In genomic region chr19:55254625-55254977, GRCh38 we compare ENCODE assay signal across 10 cellular contexts. TPM values are rescaled to one million over a fixed set of nuclear protein-coding genes. Genes with fewer than 3 reads are reported as not detected.
DNase-seq lines count a peak whose midpoint lies in the region; ATAC-seq and TF ChIP-seq lines count a peak whose summit lies in the region.
"Had no signal": no experiment of that assay in that cellular context is flagged by ENCODE, and none has a peak within 500 bp of the region (broad histone marks: within the 10 kb centered on the region; RNA-seq: fewer than 3 reads in every experiment).

No MANE protein-coding gene starts in this region.

- peaks cover 6% of the 10 kb centered on the region for H3K36me3 ChIP-seq in CD4-positive, CD25-positive, alpha-beta regulatory T cell (ENCODE audit: control insufficient read depth, insufficient read depth, low read length)
- peaks cover 37% of the 10 kb centered on the region for H3K36me3 ChIP-seq in KOPT-K1 (ENCODE audit: insufficient read depth, low read length)

- H3K36me3 Mint-ChIP-seq in CD4-positive, CD25-positive, alpha-beta regulatory T cell: peaks cover 23% of the 10 kb centered on the region
- H3K36me3 Mint-ChIP-seq in MCF 10A (ENCODE audit: insufficient read depth, unreplicated experiment) (peaks cover 22% of the 10 kb centered on the region), nephron (ENCODE audit: low read depth) (peaks cover 3% of the 10 kb centered on the region)

- H3K27me3 Mint-ChIP-seq in CD4-positive, CD25-positive, alpha-beta regulatory T cell: peaks cover 4% of the 10 kb centered on the region
- no peaks in the 10 kb centered on the region for H3K27me3 Mint-ChIP-seq in MCF 10A (ENCODE audit: insufficient read depth, unreplicated experiment)
- H3K27me3 Mint-ChIP-seq in nephron (ENCODE audit: low read depth): no peaks in the 10 kb centered on the region

- TF ChIP-seq CTCF in MCF 10A (IDR thresholded peaks at IDR 0.05; ENCODE audit: unreplicated experiment): no peak
- no peak for TF ChIP-seq CTCF in nephron (IDR thresholded peaks at IDR 0.05; ENCODE audit: unreplicated experiment in 3 of 3)
- no peak for TF ChIP-seq CTCF in GM10266 (IDR thresholded peaks at IDR 0.05; ENCODE audit: control insufficient read depth, insufficient read depth, low read depth, missing control alignments)

- peak overlapping the region; percentile 85 for H3K4me3 ChIP-seq in CD4-positive, CD25-positive, alpha-beta regulatory T cell (ENCODE audit: low read depth, low read length)

- CTCF ChIA-PET in MCF 10A (lab: Yijun Ruan, JAX): interaction anchor here (0.7 to 1.0 kb wide), 2 partner anchors 107 to 190 kb away, joined by 3 read pairs; no protein-coding TSS in a partner anchor

- H3K27ac Mint-ChIP-seq in CD4-positive, CD25-positive, alpha-beta regulatory T cell: peak overlapping the region; percentile 94 to 99 (median 98)
- H3K27ac Mint-ChIP-seq in MCF 10A (ENCODE audit: low read depth, unreplicated experiment) (peak overlapping the region; percentile 92), nephron (no peak overlapping the region)

- peaks cover 16 to 83% (median 46%) of the 10 kb centered on the region in 4 donors for H3K4me1 Mint-ChIP-seq in CD4-positive, CD25-positive, alpha-beta regulatory T cell
- H3K4me1 Mint-ChIP-seq in MCF 10A (ENCODE audit: insufficient read depth, unreplicated experiment) (peaks cover 45% of the 10 kb centered on the region), nephron (peaks cover 44% of the 10 kb centered on the region)

- peak overlapping the region; percentile 97 to 99 (median 97) for H3K4me3 Mint-ChIP-seq in CD4-positive, CD25-positive, alpha-beta regulatory T cell
- no peak overlapping the region for H3K4me3 Mint-ChIP-seq in MCF 10A (ENCODE audit: unreplicated experiment)
- peak overlapping the region; percentile 74 to 99 (median 98) for H3K4me3 Mint-ChIP-seq in nephron

- BruUV-seq in MCF 10A (replicated peaks; lab: Mats Ljungman, UMichigan): no TSS peak

- POLR2A ChIA-PET in MCF 10A (lab: Yijun Ruan, JAX): interaction anchor here (0.7 to 1.0 kb wide), 2 partner anchors 16 to 137 kb away, joined by 3 read pairs; no protein-coding TSS in a partner anchor

- peaks cover 83% of the 10 kb centered on the region for H3K4me1 ChIP-seq in CD4-positive, CD25-positive, alpha-beta regulatory T cell (ENCODE audit: control insufficient read depth, insufficient read depth, low read length, poor library complexity, severe bottlenecking)

- no peaks in the 10 kb centered on the region for H3K9me3 Mint-ChIP-seq in CD4-positive, CD25-positive, alpha-beta regulatory T cell
- H3K9me3 Mint-ChIP-seq in MCF 10A (ENCODE audit: unreplicated experiment) (no peaks in the 10 kb centered on the region), nephron (no peaks in the 10 kb centered on the region)

- intact Hi-C loops in MCF 10A (cut with micrococcal nuclease): no loop called here

- no peak for ATAC-seq in CD4-positive, CD25-positive, alpha-beta regulatory T cell (ENCODE audit: low read depth in 2 of 2)
- ATAC-seq: esophagus mucosa had no signal

- peak overlapping the region; percentile 93 for H3K27ac ChIP-seq in CD4-positive, CD25-positive, alpha-beta regulatory T cell (ENCODE audit: insufficient read depth, low read length, poor library complexity, severe bottlenecking)
- H3K27ac ChIP-seq in KOPT-K1 (ENCODE audit: low read depth, low read length, poor library complexity, severe bottlenecking): peak overlapping the region; percentile 100

- no peaks in the 10 kb centered on the region for H3K27me3 ChIP-seq in CD4-positive, CD25-positive, alpha-beta regulatory T cell (ENCODE audit: control insufficient read depth, insufficient read depth, low read length)

- H3K9me3 ChIP-seq in CD4-positive, CD25-positive, alpha-beta regulatory T cell (ENCODE audit: control insufficient read depth in 2 of 2, low read length in 2 of 2): no peaks in the 10 kb centered on the region
- H3K9me3 ChIP-seq in KOPT-K1 (ENCODE audit: insufficient read depth, low read length, poor library complexity, severe bottlenecking): no peaks in the 10 kb centered on the region

- no peak for DNase-seq in CD4-positive, CD25-positive, alpha-beta regulatory T cell
- DNase-seq in MCF 10A (ENCODE audit: unreplicated experiment): no peak
- DNase-seq in AG08395 (ENCODE audit: low spot score): no peak
- DNase-seq in central memory CD4-positive, alpha-beta T cell: no peak
- no peak for DNase-seq in GM10266 (ENCODE audit: extremely low spot score)
- DNase-seq in kidney glomerular epithelial cell (lab: John Stamatoyannopoulos, UW): no peak
- DNase-seq: NCI-H345 had no signal

RNA-seq across cellular contexts. Expression of gene PPP6R1, which starts 4.2 kb away (rescaled TPM):
- 168 TPM for total RNA-seq in CD4-positive, CD25-positive, alpha-beta regulatory T cell
- 10 to 100 TPM; 38.9 to 58.2 (median 44.0) TPM for polyA plus RNA-seq in CD4-positive, CD25-positive, alpha-beta regulatory T cell
- total RNA-seq in MCF 10A (2022): 70.6 and 78.9 TPM in 2 replicates

RNA-seq across cellular contexts. Expression of gene HSPBP1, which starts 25.3 kb away (rescaled TPM):
- total RNA-seq in CD4-positive, CD25-positive, alpha-beta regulatory T cell: 15.8 TPM
- 10 to 100 TPM; 30.2 to 37.2 (median 35.1) TPM for polyA plus RNA-seq in CD4-positive, CD25-positive, alpha-beta regulatory T cell
- total RNA-seq in MCF 10A (2022): 49.2 and 53.1 TPM in 2 replicates

RNA-seq across cellular contexts. Expression of gene TMEM86B, which starts 26.0 kb away (rescaled TPM):
- total RNA-seq in CD4-positive, CD25-positive, alpha-beta regulatory T cell: 13.3 TPM
- under 1 TPM in 3 of 4 donors, not detected in 1; 0.25 to 0.83 (median 0.49) TPM for polyA plus RNA-seq in CD4-positive, CD25-positive, alpha-beta regulatory T cell
- 4.2 and 4.7 TPM in 2 replicates for total RNA-seq in MCF 10A (2022)

RNA-seq across cellular contexts. Expression of gene BRSK1, which starts 29.2 kb away (rescaled TPM):
- total RNA-seq in CD4-positive, CD25-positive, alpha-beta regulatory T cell: 1.5 TPM
- not detected for polyA plus RNA-seq in CD4-positive, CD25-positive, alpha-beta regulatory T cell
- 3.8 and 5.1 TPM in 2 replicates for total RNA-seq in MCF 10A (2022)

RNA-seq across cellular contexts. Expression of gene PTPRH, which starts 45.3 kb away (rescaled TPM):
- total RNA-seq in CD4-positive, CD25-positive, alpha-beta regulatory T cell: not detected
- polyA plus RNA-seq in CD4-positive, CD25-positive, alpha-beta regulatory T cell: not detected
- total RNA-seq in MCF 10A (2022): 0.56 and 2.3 TPM in 2 replicates

Comparison
In these comparisons a context has a peak if more than half of its experiments do, and no peak if none do; other contexts are left out.
1. H3K27ac Mint-ChIP-seq: peak in CD4-positive, CD25-positive, alpha-beta regulatory T cell (3 of 3) and MCF 10A (single experiment); none in nephron (0 of 3).